16 cellular contexts compared by ENCODE assay signal in genomic region chr15:70775160-70775559, GRCh38. TPM values are rescaled to one million over a fixed set of nuclear protein-coding genes. Genes with fewer than 3 reads are reported as not detected.
DNase-seq lines count a peak whose midpoint lies in the region; ATAC-seq and TF ChIP-seq lines count a peak whose summit lies in the region.
"Had no signal": no experiment of that assay in that cellular context is flagged by ENCODE, and none has a peak within 500 bp of the region (broad histone marks: within the 10 kb centered on the region; RNA-seq: fewer than 3 reads in every experiment).

No MANE protein-coding gene starts in this region.

- intact Hi-C loops in left cardiac atrium (cut with DNase I) (no loop called here), spleen (cut with DNase I; ENCODE audit: low total_unique reads) (no loop called here), CD14-positive monocyte (cut with micrococcal nuclease) (no loop called here)

- peaks cover 2 to 9% (median 3%) of the 10 kb centered on the region in 3 donors for H3K27me3 Mint-ChIP-seq in CD14-positive monocyte (ENCODE audit: low read depth in 3 of 3)

- no peaks in the 10 kb centered on the region for H3K27me3 ChIP-seq in right atrium auricular region
- no peaks in the 10 kb centered on the region for H3K27me3 ChIP-seq in spleen (replicated peaks in 1 of 7)

- peaks cover 0 to 10% (median 2%) of the 10 kb centered on the region in 7 donors for H3K9me3 Mint-ChIP-seq in CD14-positive monocyte
- H3K9me3 Mint-ChIP-seq: activated CD4-positive, alpha-beta T cell treated with anti-CD3 and anti-CD28 coated beads, Interleukin-2, amount 10 ng/mL, durations not matched to agents 24 days and 14 days had no signal

- peaks cover 13% of the 10 kb centered on the region for H3K4me1 Mint-ChIP-seq in CD14-positive monocyte
- H3K4me1 Mint-ChIP-seq: activated CD4-positive, alpha-beta T cell treated with anti-CD3 and anti-CD28 coated beads, Interleukin-2, amount 10 ng/mL, durations not matched to agents 24 days and 14 days had no signal

- H3K4me3 Mint-ChIP-seq in CD14-positive monocyte, result no peak overlapping the region
- H3K4me3 Mint-ChIP-seq: activated CD4-positive, alpha-beta T cell treated with anti-CD3 and anti-CD28 coated beads, Interleukin-2, amount 10 ng/mL, durations not matched to agents 24 days and 14 days; naive thymus-derived CD4-positive, alpha-beta T cell had no signal

- H3K27ac ChIP-seq in right atrium auricular region (no peak overlapping the region), spleen (no peak overlapping the region)

- no peaks in the 10 kb centered on the region for H3K36me3 Mint-ChIP-seq in CD14-positive monocyte

- H3K9me3 ChIP-seq in right atrium auricular region (no peaks in the 10 kb centered on the region), spleen (no peaks in the 10 kb centered on the region)
- H3K9me3 ChIP-seq: HAP-1 had no signal

- H3K4me1 ChIP-seq in right atrium auricular region (no peaks in the 10 kb centered on the region), spleen (peaks cover 0 to 11% (median 2%) of the 10 kb centered on the region in 6 donors)

- H3K36me3 ChIP-seq in right atrium auricular region (no peaks in the 10 kb centered on the region), spleen (no peaks in the 10 kb centered on the region)
- H3K36me3 ChIP-seq: HAP-1 had no signal

- DNase-seq in left cardiac atrium (no peak), right atrium auricular region (ENCODE audit: low spot score) (no peak), amniotic epithelial cell (ENCODE audit: low read depth) (peak; percentile 58), foreskin melanocyte (peak; percentile 55), NCI-H128 (lab: John Stamatoyannopoulos, UW; ENCODE audit: unreplicated experiment) (no peak), spleen (no peak), CD14-positive monocyte (ENCODE audit: low spot score) (no peak)
- DNase-seq: 8988T; activated CD4-positive, alpha-beta T cell treated with anti-CD3 and anti-CD28 coated beads, Interleukin-2, amount 10 ng/mL, durations not matched to agents 24 days and 14 days; activated effector memory CD4-positive, alpha-beta T cell treated with anti-CD3 and anti-CD28 coated beads, Interleukin-2, amount 50 U/mL, for 16 hours; cerebellar nuclear complex; DMS53; naive thymus-derived CD4-positive, alpha-beta T cell; NCI-H187 treated with DMSO at 0.1 percent for 48 hours had no signal

- H3K4me3 ChIP-seq in right atrium auricular region, result no peak overlapping the region
- H3K4me3 ChIP-seq in spleen, result no peak overlapping the region
- H3K4me3 ChIP-seq: HAP-1 had no signal

- TF ChIP-seq CTCF in right atrium auricular region (IDR thresholded peaks at IDR 0.05), result no peak
- no peak for TF ChIP-seq CTCF in spleen (IDR thresholded peaks at IDR 0.05 in 8 of 11, conservative IDR thresholded peaks at IDR 0.05 in 3 of 11)
- no peak for TF ChIP-seq CTCF in CD14-positive monocyte (IDR thresholded peaks at IDR 0.05)

- no peak overlapping the region for H3K27ac Mint-ChIP-seq in CD14-positive monocyte
- H3K27ac Mint-ChIP-seq: activated CD4-positive, alpha-beta T cell treated with anti-CD3 and anti-CD28 coated beads, Interleukin-2, amount 10 ng/mL, durations not matched to agents 24 days and 14 days; naive thymus-derived CD4-positive, alpha-beta T cell had no signal

- 79 to 95% (median 87%) methylated on average over 2 of the region's 2 CpGs for WGBS in spleen, 5 donors

- TF ChIP-seq POLR2A in spleen (IDR thresholded peaks at IDR 0.05), result no peak

- peak; percentile 30 to 44 for ATAC-seq in left cardiac atrium
- no peak for ATAC-seq in GM21526 (IDR thresholded peaks at IDR 0.05; ENCODE audit: low FRiP score, unreplicated experiment)
- ATAC-seq: naive thymus-derived CD4-positive, alpha-beta T cell had no signal

RNA-seq across cellular contexts. Expression of gene UACA, which starts 11.8 kb away (rescaled TPM):
- total RNA-seq in left cardiac atrium (10 to 100 TPM; 28.2 to 37.6 TPM), right atrium auricular region (10 to 100 TPM; 18.4 to 30.1 TPM), spleen (100 to 1,000 TPM in 1 of 7 donors, 10 to 100 TPM in 6; 47.4 to 113 (median 85.3) TPM)
- polyA plus RNA-seq in spleen (10 to 100 TPM; 21.9 to 94.2 (median 62.9) TPM), CD14-positive monocyte (1 to 10 TPM; 1.7 to 3.1 TPM)

Comparison
In these comparisons a context has a peak if more than half of its experiments do, and no peak if none do; other contexts are left out.
1. DNase-seq: peak in amniotic epithelial cell (single experiment) and foreskin melanocyte (single experiment); none in left cardiac atrium (single experiment), right atrium auricular region (single experiment), NCI-H128 (single experiment), spleen (single experiment) and CD14-positive monocyte (single experiment).